In genomic region chr1:32741417-32742131, GRCh38 we compare ENCODE assay signal across 8 cellular contexts. TPM values are rescaled to one million over a fixed set of nuclear protein-coding genes. Genes with fewer than 3 reads are reported as not detected.
A peak's percentile ranks its signal among the peaks of the same experiment; 100 is the strongest.
DNase-seq lines count a peak whose midpoint lies in the region; ATAC-seq and TF ChIP-seq lines count a peak whose summit lies in the region.

No MANE protein-coding gene starts in this region.

- H3K4me3 ChIP-seq in GM23338 (peak overlapping the region; percentile 81), sigmoid colon (peak overlapping the region; percentile 58 to 79 (median 66))

- H3K27me3 ChIP-seq in GM23338 (ENCODE audit: insufficient read depth) (peaks cover 19% of the 10 kb centered on the region), sigmoid colon (no peaks in the 10 kb centered on the region)

- H3K36me3 ChIP-seq in GM23338 (ENCODE audit: insufficient read depth) (no peaks in the 10 kb centered on the region), sigmoid colon (no peaks in the 10 kb centered on the region)

- H3K4me2 ChIP-seq in GM23338: peak overlapping the region; percentile 96

- H3K9me3 Mint-ChIP-seq in GM23338: no peaks in the 10 kb centered on the region
- no peaks in the 10 kb centered on the region for H3K9me3 Mint-ChIP-seq in activated T-helper 1 cell treated with anti-CD3 and anti-CD28 coated beads, Interleukin-12 subunit alpha, Interleukin-12 subunit beta, Interleukin-2, Interleukin-4 antibody, amounts not matched to agents 30 ng/mL and 10 ng/mL and 1 ng/mL, durations not matched to agents 14 hours and 24 hours and 36 hours

- peaks cover 30% of the 10 kb centered on the region for H3K4me1 Mint-ChIP-seq in GM23338
- no peaks in the 10 kb centered on the region for H3K4me1 Mint-ChIP-seq in activated T-helper 1 cell treated with anti-CD3 and anti-CD28 coated beads, Interleukin-12 subunit alpha, Interleukin-12 subunit beta, Interleukin-2, Interleukin-4 antibody, amounts not matched to agents 30 ng/mL and 10 ng/mL and 1 ng/mL, durations not matched to agents 14 hours and 24 hours and 36 hours (ENCODE audit: low read depth)

- peak overlapping the region; percentile 82 for H3K4me3 Mint-ChIP-seq in GM23338
- peak overlapping the region; percentile 75 for H3K4me3 Mint-ChIP-seq in activated T-helper 1 cell treated with anti-CD3 and anti-CD28 coated beads, Interleukin-12 subunit alpha, Interleukin-12 subunit beta, Interleukin-2, Interleukin-4 antibody, amounts not matched to agents 30 ng/mL and 10 ng/mL and 1 ng/mL, durations not matched to agents 14 hours and 24 hours and 36 hours

- H2AFZ ChIP-seq in GM23338: peak overlapping the region; percentile 84

- peak; percentile 45 for TF ChIP-seq CTCF in AG09319 (IDR thresholded peaks at IDR 0.05; ENCODE audit: low read depth, low read length)
- TF ChIP-seq CTCF in GM23338 (conservative IDR thresholded peaks at IDR 0.05; ENCODE audit: low read depth in 2 of 2): peak; percentile 31 to 41
- TF ChIP-seq CTCF in sigmoid colon (IDR thresholded peaks at IDR 0.05): peak in 1 of 4 experiments; percentile 35

- H3K4me1 ChIP-seq in GM23338 (ENCODE audit: insufficient read depth): peaks cover 19% of the 10 kb centered on the region
- peaks cover 0 to 29% (median 22%) of the 10 kb centered on the region in 4 donors for H3K4me1 ChIP-seq in sigmoid colon

- no peak for TF ChIP-seq POLR2A in sigmoid colon (IDR thresholded peaks at IDR 0.05)

- 1% methylated on average over 98 of the region's 98 CpGs for WGBS in sigmoid colon, 2 donors

- no peaks in the 10 kb centered on the region for H3K9me2 ChIP-seq in GM23338 (ENCODE audit: insufficient read depth)

- no peaks in the 10 kb centered on the region for H3K9me3 ChIP-seq in sigmoid colon

- DNase-seq in AG09319 (ENCODE audit: extremely low read depth, low read depth): no peak
- DNase-seq in GM23338 (ENCODE audit: low spot score): peak; percentile 52
- no peak for DNase-seq in activated T-helper 1 cell treated with anti-CD3 and anti-CD28 coated beads, Interleukin-12 subunit alpha, Interleukin-12 subunit beta, Interleukin-2, Interleukin-4 antibody, amounts not matched to agents 30 ng/mL and 10 ng/mL and 1 ng/mL, durations not matched to agents 14 hours and 24 hours and 36 hours (ENCODE audit: low spot score)
- peak; percentile 55 for DNase-seq in left ventricle myocardium superior
- no peak for DNase-seq in sigmoid colon
- no peak for DNase-seq in activated CD4-positive, CD25-positive, alpha-beta regulatory T cell treated with anti-CD3 and anti-CD28 coated beads, Interleukin-2, amount 50 U/mL, for 72 hours
- DNase-seq in midbrain (lab: John Stamatoyannopoulos, UW): no peak
- DNase-seq in NCI-H2171 (lab: John Stamatoyannopoulos, UW): no peak

- H3K27ac ChIP-seq in GM23338 (ENCODE audit: low read depth) (no peak overlapping the region), sigmoid colon (peak overlapping the region; percentile 79 to 95 (median 82))

- no peaks in the 10 kb centered on the region for H4K20me1 ChIP-seq in GM23338 (replicated peaks; ENCODE audit: insufficient read depth)

- H3F3A ChIP-seq in GM23338 (replicated peaks; ENCODE audit: low read depth): peaks cover 25% of the 10 kb centered on the region

- ATAC-seq in GM23338: no peak; the same call in 2 of the 3 replicates
- ATAC-seq in left ventricle myocardium superior: peak; percentile 77

- no peaks in the 10 kb centered on the region for H3K79me2 ChIP-seq in GM23338 (replicated peaks; ENCODE audit: insufficient read depth)

- TF ChIP-seq EP300 in sigmoid colon (IDR thresholded peaks at IDR 0.05): no peak

- peaks cover 40% of the 10 kb centered on the region for H3K27me3 Mint-ChIP-seq in GM23338 (ENCODE audit: insufficient read depth, low read depth, poor library complexity)
- H3K27me3 Mint-ChIP-seq in activated T-helper 1 cell treated with anti-CD3 and anti-CD28 coated beads, Interleukin-12 subunit alpha, Interleukin-12 subunit beta, Interleukin-2, Interleukin-4 antibody, amounts not matched to agents 30 ng/mL and 10 ng/mL and 1 ng/mL, durations not matched to agents 14 hours and 24 hours and 36 hours (ENCODE audit: insufficient read depth): peaks cover 41% of the 10 kb centered on the region

- intact Hi-C loops in activated T-helper 1 cell treated with anti-CD3 and anti-CD28 coated beads, Interleukin-12 subunit alpha, Interleukin-12 subunit beta, Interleukin-2, Interleukin-4 antibody, amounts not matched to agents 30 ng/mL and 10 ng/mL and 1 ng/mL, durations not matched to agents 14 hours and 24 hours and 36 hours (cut with micrococcal nuclease): no loop called here
- intact Hi-C loops in left ventricle myocardium superior (cut with micrococcal nuclease) (no loop called here), sigmoid colon (cut with DNase I) (no loop called here)

- no peak overlapping the region; the same call in 1 of the 2 replicates for H3K27ac Mint-ChIP-seq in GM23338
- H3K27ac Mint-ChIP-seq in activated T-helper 1 cell treated with anti-CD3 and anti-CD28 coated beads, Interleukin-12 subunit alpha, Interleukin-12 subunit beta, Interleukin-2, Interleukin-4 antibody, amounts not matched to agents 30 ng/mL and 10 ng/mL and 1 ng/mL, durations not matched to agents 14 hours and 24 hours and 36 hours: no peak overlapping the region

- no peaks in the 10 kb centered on the region for H3K36me3 Mint-ChIP-seq in GM23338 (ENCODE audit: low read depth)
- no peaks in the 10 kb centered on the region for H3K36me3 Mint-ChIP-seq in activated T-helper 1 cell treated with anti-CD3 and anti-CD28 coated beads, Interleukin-12 subunit alpha, Interleukin-12 subunit beta, Interleukin-2, Interleukin-4 antibody, amounts not matched to agents 30 ng/mL and 10 ng/mL and 1 ng/mL, durations not matched to agents 14 hours and 24 hours and 36 hours (ENCODE audit: low read depth)

TF ChIP-seq in GM23338, 12 proteins besides CTCF, POLR2A, EP300 and RAD21 (continues in another document):
- TF ChIP-seq JUNB (IDR thresholded peaks at IDR 0.05; ENCODE audit: unreplicated experiment) (no peak), EZH2phosphoT487 (IDR thresholded peaks at IDR 0.05; ENCODE audit: unreplicated experiment) (no peak), CREB1 (CRISPR knock-in tag; IDR thresholded peaks at IDR 0.05; ENCODE audit: low read depth) (0 out of 2 replicates have a peak, but pooled peaks have one; percentile 4)
- TF ChIP-seq, protein P1, sequence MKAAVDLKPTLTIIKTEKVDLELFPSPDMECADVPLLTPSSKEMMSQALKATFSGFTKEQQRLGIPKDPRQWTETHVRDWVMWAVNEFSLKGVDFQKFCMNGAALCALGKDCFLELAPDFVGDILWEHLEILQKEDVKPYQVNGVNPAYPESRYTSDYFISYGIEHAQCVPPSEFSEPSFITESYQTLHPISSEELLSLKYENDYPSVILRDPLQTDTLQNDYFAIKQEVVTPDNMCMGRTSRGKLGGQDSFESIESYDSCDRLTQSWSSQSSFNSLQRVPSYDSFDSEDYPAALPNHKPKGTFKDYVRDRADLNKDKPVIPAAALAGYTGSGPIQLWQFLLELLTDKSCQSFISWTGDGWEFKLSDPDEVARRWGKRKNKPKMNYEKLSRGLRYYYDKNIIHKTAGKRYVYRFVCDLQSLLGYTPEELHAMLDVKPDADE (IDR thresholded peaks at IDR 0.05): no peak

RNA-seq across cellular contexts. Expression of gene SYNC, which starts 39.0 kb away (rescaled TPM):
- total RNA-seq in GM23338 (2014; rRNA removed; shearing (Covaris generic)): not detected in 2 replicates
- 0.31 TPM in 1 of 2 replicates, not detected in the other for polyA plus RNA-seq in GM23338 (2016; fragmentation: Nextera tagmentation; extraction: Ambion mirVana)
- 0.05 TPM in 1 of 2 replicates, not detected in the other for total RNA-seq in activated T-helper 1 cell treated with anti-CD3 and anti-CD28 coated beads, Interleukin-12 subunit alpha, Interleukin-12 subunit beta, Interleukin-2, Interleukin-4 antibody, amounts not matched to agents 30 ng/mL and 10 ng/mL and 1 ng/mL, durations not matched to agents 14 hours and 24 hours and 36 hours
- 12.2 TPM for total RNA-seq in left ventricle myocardium superior
- 10 to 100 TPM; 22.5 to 87.5 (median 33.8) TPM for total RNA-seq in sigmoid colon
- 10 to 100 TPM in 1 of 3 donors, 1 to 10 TPM in 2; 6.9 to 12.7 (median 9.6) TPM for polyA plus RNA-seq in sigmoid colon

Comparison
In these comparisons a context has a peak if more than half of its experiments do, and no peak if none do; other contexts are left out.
1. DNase-seq: peak in GM23338 (single experiment) and left ventricle myocardium superior (single experiment); none in AG09319 (single experiment), activated T-helper 1 cell treated with anti-CD3 and anti-CD28 coated beads, Interleukin-12 subunit alpha, Interleukin-12 subunit beta, Interleukin-2, Interleukin-4 antibody, amounts not matched to agents 30 ng/mL and 10 ng/mL and 1 ng/mL, durations not matched to agents 14 hours and 24 hours and 36 hours (single experiment), sigmoid colon (single experiment), activated CD4-positive, CD25-positive, alpha-beta regulatory T cell treated with anti-CD3 and anti-CD28 coated beads, Interleukin-2, amount 50 U/mL, for 72 hours (single experiment), midbrain (single experiment) and NCI-H2171 (single experiment).
2. RNA of gene SYNC, which starts 39.0 kb away (total RNA-seq): 22.5 to 87.5 TPM in sigmoid colon and 12.2 TPM in left ventricle myocardium superior (single experiment); 0.05 TPM in activated T-helper 1 cell treated with anti-CD3 and anti-CD28 coated beads, Interleukin-12 subunit alpha, Interleukin-12 subunit beta, Interleukin-2, Interleukin-4 antibody, amounts not matched to agents 30 ng/mL and 10 ng/mL and 1 ng/mL, durations not matched to agents 14 hours and 24 hours and 36 hours and not detected in GM23338; every median in the first group is over 10 times any median in the second.